12 cellular contexts compared by ENCODE assay signal in the genomic region with DNA sequence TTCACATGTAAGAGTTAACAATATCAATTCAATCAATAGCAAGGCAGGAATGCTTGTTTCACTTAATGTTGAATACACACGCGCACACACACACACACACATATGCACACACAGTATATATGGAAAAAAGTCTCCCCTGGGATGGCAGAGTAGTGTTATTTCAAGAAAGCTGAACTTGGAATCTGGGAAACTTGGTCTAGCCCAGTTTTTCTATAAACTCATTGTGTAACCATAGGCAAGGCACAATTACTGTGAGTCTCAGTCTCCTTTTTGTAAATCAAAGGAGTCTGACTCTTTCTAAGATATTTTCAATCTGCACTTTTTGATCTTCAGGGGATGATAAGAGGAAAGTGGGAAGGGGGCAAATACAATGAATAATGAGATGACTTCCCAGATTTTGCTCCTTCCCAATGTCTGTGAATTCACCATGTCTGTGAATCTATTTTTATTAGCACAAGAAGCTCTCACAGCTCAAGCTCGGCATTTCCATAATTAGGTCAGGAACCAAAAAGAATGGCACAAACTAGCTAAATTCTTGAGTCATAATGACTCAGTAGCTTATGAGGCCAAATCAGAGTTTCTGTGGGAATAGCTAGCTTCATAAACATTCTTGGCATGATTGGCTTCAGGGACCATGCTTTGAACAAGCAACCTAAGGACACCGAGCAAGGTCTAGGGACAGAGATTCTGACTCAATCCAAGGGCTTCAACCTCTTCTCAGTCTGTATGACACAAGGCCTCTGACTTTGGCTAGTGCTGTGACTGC.
DNase-seq lines count a peak whose midpoint lies in the region; ATAC-seq, FAIRE-seq and TF ChIP-seq lines count a peak whose summit lies in the region.
"Had no signal": no experiment of that assay in that cellular context is flagged by ENCODE, and none has a peak within 500 bp of the region (broad histone marks: within the 10 kb centered on the region; RNA-seq: fewer than 3 reads in every experiment).

No MANE protein-coding gene starts in this region.

- no peak for ATAC-seq in HG03039 (IDR thresholded peaks at IDR 0.05; ENCODE audit: unreplicated experiment)
- ATAC-seq: esophagus mucosa had no signal

- H3K18ac ChIP-seq in H1 (ENCODE audit: extremely low read depth, low read length) (no peak overlapping the region), mesenchymal stem cell (ENCODE audit: low read depth in 1 of 2, low read length in 2 of 2) (no peak overlapping the region)

- H3K14ac ChIP-seq in H1 (ENCODE audit: insufficient read length) (peak overlapping the region; percentile 42), mesenchymal stem cell (ENCODE audit: low read length in 2 of 2) (no peak overlapping the region)

- DNase-seq in AG08396 (ENCODE audit: low spot score) (peak; percentile 73), NCI-H226 (peak; percentile 88), H1 (ENCODE audit: low read depth in 1 of 2, low spot score in 2 of 2) (no peak), mesenchymal stem cell (peak; percentile 96), NCI-H1694 treated with DMSO at 0.1 percent for 48 hours (lab: John Stamatoyannopoulos, UW) (no peak), NCI-H2107 (lab: John Stamatoyannopoulos, UW) (no peak), posterior cingulate gyrus (no peak)
- DNase-seq: CD4-positive, CD25-positive, alpha-beta regulatory T cell; NCI-H524 treated with DMSO at 0.1 percent for 48 hours had no signal

- H2AK5ac ChIP-seq in H1 (ENCODE audit: low read depth, low read length) = no peak overlapping the region
- H2AK5ac ChIP-seq in mesenchymal stem cell (ENCODE audit: low read length, severe bottlenecking) = no peak overlapping the region

- H3K23me2 ChIP-seq in H1 (ENCODE audit: low read depth, low read length) = no peaks in the 10 kb centered on the region; the same call in 1 of the 2 replicates

- H3K27me3 ChIP-seq in H1 (replicated peaks in 1 of 4; ENCODE audit: control insufficient read depth in 3 of 4, extremely low read depth in 1 of 4, insufficient read depth in 3 of 4, low read length in 3 of 4) (no peaks in the 10 kb centered on the region), mesenchymal stem cell (ENCODE audit: control insufficient read depth in 1 of 2, insufficient read depth in 1 of 2, low read length in 2 of 2) (no peaks in the 10 kb centered on the region)

- H2BK15ac ChIP-seq in H1 (ENCODE audit: low read length) (no peak overlapping the region), mesenchymal stem cell (ENCODE audit: low read depth, poor library complexity, severe bottlenecking) (no peak overlapping the region)

- no peaks in the 10 kb centered on the region for H3K36me3 ChIP-seq in H1 (ENCODE audit: control insufficient read depth in 2 of 4, insufficient read depth in 4 of 4, low read length in 3 of 4)
- H3K36me3 ChIP-seq in mesenchymal stem cell (ENCODE audit: control insufficient read depth in 1 of 2, insufficient read depth in 2 of 2, low read depth in 1 of 2, low read length in 2 of 2) = no peaks in the 10 kb centered on the region

- H3K27ac ChIP-seq in H1 (ENCODE audit: low read depth, low read length) (no peak overlapping the region), mesenchymal stem cell (ENCODE audit: low read length, poor library complexity, severe bottlenecking) (peak overlapping the region; percentile 78)

- H3K79me1 ChIP-seq in H1 (ENCODE audit: low read depth, low read length) (no peaks in the 10 kb centered on the region), mesenchymal stem cell (replicated peaks; ENCODE audit: low read length, poor library complexity, severe bottlenecking) (no peaks in the 10 kb centered on the region)

- H4K91ac ChIP-seq in H1 (replicated peaks; ENCODE audit: insufficient read length, low read length) (no peak overlapping the region), mesenchymal stem cell (ENCODE audit: low read length) (no peak overlapping the region)

- no peak for FAIRE-seq in H1 (lab: Jason Lieb, UNC)
- FAIRE-seq: GM18507 had no signal

- TF ChIP-seq CTCF in H1 (IDR thresholded peaks at IDR 0.05; ENCODE audit: control extremely low read depth in 1 of 3, insufficient read depth in 1 of 3, low read depth in 1 of 3, low read length in 3 of 3) = no peak

- H2BK5ac ChIP-seq in H1 (ENCODE audit: low read depth, low read length) = no peak overlapping the region
- peak overlapping the region; percentile 9 for H2BK5ac ChIP-seq in mesenchymal stem cell (ENCODE audit: low read depth, low read length, poor library complexity, severe bottlenecking)

- H3K9ac ChIP-seq in H1 (replicated peaks in 1 of 4; ENCODE audit: extremely low read depth in 1 of 4, low read depth in 3 of 4, low read length in 3 of 4) = no peak overlapping the region
- peak overlapping the region; percentile 53 for H3K9ac ChIP-seq in mesenchymal stem cell (ENCODE audit: low read length)

- H2BK20ac ChIP-seq in H1 (ENCODE audit: low read length) = no peak overlapping the region

- no peak overlapping the region for H3K56ac ChIP-seq in H1 (replicated peaks; ENCODE audit: insufficient read length, low read depth, low read length)

- CTCF ChIA-PET in H1 (lab: Charles Lee; ENCODE audit: partially characterized antibody) = interaction anchor here (1.0 to 1.6 kb wide), 2 partner anchors 9 to 15 kb away, joined by 3 to 4 read pairs; no protein-coding TSS in a partner anchor

- H2BK12ac ChIP-seq in H1 (ENCODE audit: low read depth, low read length) (no peak overlapping the region), mesenchymal stem cell (ENCODE audit: low read length in 2 of 2) (no peak overlapping the region)

- no peak for TF ChIP-seq POLR2A in H1 (IDR thresholded peaks at IDR 0.05; ENCODE audit: control extremely low read depth in 1 of 2, low read depth in 2 of 2, low read length in 2 of 2)

- H3K4me1 ChIP-seq in H1 (replicated peaks in 1 of 4; ENCODE audit: control insufficient read depth in 3 of 4, insufficient read depth in 4 of 4, low read length in 3 of 4) (no peaks in the 10 kb centered on the region), mesenchymal stem cell (ENCODE audit: control insufficient read depth, insufficient read depth, low read depth, low read length) (peaks cover 3% of the 10 kb centered on the region)

- H4K5ac ChIP-seq in H1 (ENCODE audit: insufficient read length, low read depth, low read length) = no peak overlapping the region

- no peak overlapping the region for H4K8ac ChIP-seq in H1 (ENCODE audit: extremely low read depth, insufficient read depth, low read length)
- H4K8ac ChIP-seq in mesenchymal stem cell (ENCODE audit: low read length) = peak overlapping the region; percentile 37

- H3K4me2 ChIP-seq in H1 (ENCODE audit: insufficient read depth in 1 of 2, low read depth in 2 of 2, low read length in 2 of 2) (no peak overlapping the region), mesenchymal stem cell (ENCODE audit: low read length, poor library complexity, severe bottlenecking) (no peak overlapping the region)

- no peak overlapping the region for H2BK120ac ChIP-seq in H1 (replicated peaks; ENCODE audit: low read depth, low read length)
- H2BK120ac ChIP-seq in mesenchymal stem cell (ENCODE audit: low read depth, low read length) = no peak overlapping the region

- H3K9me3 ChIP-seq in H1 (ENCODE audit: insufficient read depth in 2 of 2, low read depth in 1 of 2, low read length in 1 of 2) (no peaks in the 10 kb centered on the region), mesenchymal stem cell (ENCODE audit: control insufficient read depth, low read length) (no peaks in the 10 kb centered on the region)

- WGBS in H1 (ENCODE audit: extremely low coverage in 1 of 2, insufficient coverage in 1 of 2, insufficient read length in 1 of 2, insufficient replicate concordance in 2 of 2, low coverage in 1 of 2, low lambda C conversion rate in 2 of 2, missing lambda C conversion rate in 1 of 2), 2 experiments = 63% methylated on average over 4 of the region's 4 CpGs; no CpG with 5 or more reads in 1 of the 2 experiments
- 20% methylated on average over 4 of the region's 4 CpGs for WGBS in mesenchymal stem cell

- intact Hi-C loops in posterior cingulate gyrus (cut with DNase I) = no loop called here

- TF ChIP-seq EP300 in H1 (IDR thresholded peaks at IDR 0.05; ENCODE audit: borderline replicate concordance in 1 of 2, low read depth in 2 of 2, low read length in 2 of 2) = no peak

- POLR2A ChIA-PET in H1 (lab: Charles Lee; ENCODE audit: partially characterized antibody) = no interaction called here

- H3K79me2 ChIP-seq in H1 (ENCODE audit: control insufficient read depth in 1 of 2, insufficient read depth in 2 of 2, low read length in 2 of 2) = no peaks in the 10 kb centered on the region

- H3K4me3 ChIP-seq in H1 (ENCODE audit: extremely low read depth in 1 of 4, insufficient read depth in 2 of 4, low read depth in 3 of 4, low read length in 4 of 4) (no peak overlapping the region), mesenchymal stem cell (ENCODE audit: insufficient read depth in 1 of 2, low read depth in 1 of 2, low read length in 2 of 2) (peak overlapping the region in 1 of 2 experiments; percentile 27)

- H2AFZ ChIP-seq in H1 (ENCODE audit: low read length) (no peak overlapping the region), mesenchymal stem cell (ENCODE audit: low read depth, low read length) (no peak overlapping the region)

- no peak overlapping the region for H3K23ac ChIP-seq in H1 (ENCODE audit: insufficient read length)
- H3K23ac ChIP-seq in mesenchymal stem cell (ENCODE audit: low read length in 2 of 2) = no peak overlapping the region

- H4K20me1 ChIP-seq in H1 (replicated peaks in 1 of 2; ENCODE audit: control insufficient read depth in 1 of 2, insufficient read depth in 2 of 2, low read length in 2 of 2) = no peaks in the 10 kb centered on the region

- H3K4ac ChIP-seq in H1 (replicated peaks; ENCODE audit: insufficient read length, low read depth, low read length) = no peak overlapping the region
- no peak overlapping the region for H3K4ac ChIP-seq in mesenchymal stem cell (ENCODE audit: low read depth in 1 of 2, low read length in 2 of 2)

- TF ChIP-seq RAD21 in H1 (IDR thresholded peaks at IDR 0.05 in 1 of 2, conservative IDR thresholded peaks at IDR 0.05 in 1 of 2; ENCODE audit: low read depth in 2 of 2, low read length in 2 of 2) = no peak

TF ChIP-seq in H1, 55 proteins besides CTCF, POLR2A, EP300 and RAD21 (continues in another document):
- TF ChIP-seq, protein P1, sequence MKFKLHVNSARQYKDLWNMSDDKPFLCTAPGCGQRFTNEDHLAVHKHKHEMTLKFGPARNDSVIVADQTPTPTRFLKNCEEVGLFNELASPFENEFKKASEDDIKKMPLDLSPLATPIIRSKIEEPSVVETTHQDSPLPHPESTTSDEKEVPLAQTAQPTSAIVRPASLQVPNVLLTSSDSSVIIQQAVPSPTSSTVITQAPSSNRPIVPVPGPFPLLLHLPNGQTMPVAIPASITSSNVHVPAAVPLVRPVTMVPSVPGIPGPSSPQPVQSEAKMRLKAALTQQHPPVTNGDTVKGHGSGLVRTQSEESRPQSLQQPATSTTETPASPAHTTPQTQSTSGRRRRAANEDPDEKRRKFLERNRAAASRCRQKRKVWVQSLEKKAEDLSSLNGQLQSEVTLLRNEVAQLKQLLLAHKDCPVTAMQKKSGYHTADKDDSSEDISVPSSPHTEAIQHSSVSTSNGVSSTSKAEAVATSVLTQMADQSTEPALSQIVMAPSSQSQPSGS (IDR thresholded peaks at IDR 0.05; ENCODE audit: low read length) = no peak
- TF ChIP-seq KDM1A (IDR thresholded peaks at IDR 0.05; ENCODE audit: borderline replicate concordance, low read length) = no peak
- no peak for TF ChIP-seq MAFK (IDR thresholded peaks at IDR 0.05; ENCODE audit: low read depth, low read length)
- no peak for TF ChIP-seq CBX8 (IDR thresholded peaks at IDR 0.05; ENCODE audit: borderline replicate concordance, low read depth, low read length)

Comparison
In these comparisons a context has a peak if more than half of its experiments do, and no peak if none do; other contexts are left out.
1. DNase-seq: peak in AG08396 (single experiment), NCI-H226 (single experiment) and mesenchymal stem cell (single experiment); none in H1 (0 of 2), NCI-H1694 treated with DMSO at 0.1 percent for 48 hours (single experiment), NCI-H2107 (single experiment) and posterior cingulate gyrus (0 of 10).